ENCODE assay signal across 8 cellular contexts in the genomic region with DNA sequence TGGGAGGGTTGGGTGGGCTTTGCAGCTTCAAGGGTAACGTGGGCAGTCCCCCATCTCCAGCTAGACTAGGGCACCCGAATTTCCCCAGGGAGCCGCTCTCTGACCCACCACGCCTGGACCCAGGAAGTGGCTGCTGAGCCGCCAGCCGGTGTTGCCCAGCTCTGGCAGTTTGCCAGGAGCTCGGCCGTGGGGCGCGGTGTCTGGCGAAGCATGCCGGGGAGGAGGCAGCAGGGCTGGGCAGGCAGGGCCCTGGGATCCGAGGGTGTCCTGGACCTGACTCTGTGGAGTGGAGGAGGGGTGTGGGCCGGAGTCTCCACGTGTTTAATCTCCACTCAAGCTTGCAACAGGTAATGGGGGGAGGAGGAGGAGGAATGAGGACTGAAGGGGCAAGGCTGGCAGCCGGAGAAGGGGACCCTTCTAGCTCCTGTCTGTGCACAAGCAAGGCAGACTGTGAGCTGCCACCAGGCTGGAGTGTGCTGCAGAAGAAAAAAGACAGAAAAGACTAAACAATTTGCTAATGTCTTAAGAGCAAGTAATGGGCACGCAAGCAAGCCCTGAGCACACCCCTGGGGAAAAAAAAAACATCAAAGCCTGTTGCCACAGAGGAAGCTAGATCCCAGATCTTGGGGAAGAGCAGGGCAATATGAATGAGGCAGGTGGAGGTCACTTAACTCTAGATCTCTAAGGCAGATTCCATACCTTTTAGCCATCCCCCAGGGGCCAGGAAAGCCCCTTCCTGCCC. TPM values are rescaled to one million over a fixed set of nuclear protein-coding genes. Genes with fewer than 3 reads are reported as not detected.
A peak's percentile ranks its signal among the peaks of the same experiment; 100 is the strongest.
DNase-seq lines count a peak whose midpoint lies in the region; ATAC-seq and TF ChIP-seq lines count a peak whose summit lies in the region.

No MANE protein-coding gene starts in this region.

- no peaks in the 10 kb centered on the region for H4K20me1 ChIP-seq in Karpas-422 (ENCODE audit: insufficient read depth, low read depth, low read length)

- no peaks in the 10 kb centered on the region for H3K9me2 ChIP-seq in Karpas-422 (replicated peaks; ENCODE audit: insufficient read depth, low read length)

- H3K27me3 ChIP-seq in Karpas-422 (ENCODE audit: low read length) (no peaks in the 10 kb centered on the region), gastroesophageal sphincter (no peaks in the 10 kb centered on the region)

- H3K9ac ChIP-seq in Karpas-422 (ENCODE audit: low read length): peak overlapping the region; percentile 37; the same call in 1 of the 2 replicates

- 0 out of 2 replicates have a peak overlapping the region, but pooled peaks have one; percentile 50 for H2AFZ ChIP-seq in Karpas-422 (ENCODE audit: low read length)

- intact Hi-C loops in posterior cingulate gyrus (cut with DNase I): no loop called here

- H3K27ac ChIP-seq in Karpas-422 (ENCODE audit: low read length): no peak overlapping the region
- peak overlapping the region; percentile 52 to 90 (median 84) for H3K27ac ChIP-seq in gastroesophageal sphincter

- DNase-seq in COLO668 (lab: John Stamatoyannopoulos, UW; ENCODE audit: unreplicated experiment): peak; percentile 85
- DNase-seq in Karpas-422: peak; percentile 58
- peak; percentile 14 for DNase-seq in activated T-cell treated with anti-CD3 and anti-CD28 coated beads for 4 hours
- DNase-seq in posterior cingulate gyrus: peak in 8 of 10 donors; percentile 2 to 87 (median 28)
- no peak for DNase-seq in Ammon's horn (ENCODE audit: low spot score)

- TF ChIP-seq POLR2A in gastroesophageal sphincter (IDR thresholded peaks at IDR 0.05): no peak

- ATAC-seq in gastroesophageal sphincter (peak; percentile 17), HG03159 (IDR thresholded peaks at IDR 0.05; ENCODE audit: unreplicated experiment) (no peak), GM19023 (IDR thresholded peaks at IDR 0.05; ENCODE audit: unreplicated experiment) (no peak)

- H3K79me2 ChIP-seq in Karpas-422 (ENCODE audit: low read length): no peaks in the 10 kb centered on the region

- peak overlapping the region; percentile 62 for H3K4me2 ChIP-seq in Karpas-422 (ENCODE audit: low read depth, low read length, poor library complexity, severe bottlenecking)

- H3K36me3 ChIP-seq in Karpas-422 (ENCODE audit: insufficient read depth, low read length) (no peaks in the 10 kb centered on the region), gastroesophageal sphincter (peaks cover 0 to 27% of the 10 kb centered on the region in 2 donors)

- H3K4me1 ChIP-seq in Karpas-422 (ENCODE audit: low read length) (peaks cover 30% of the 10 kb centered on the region), gastroesophageal sphincter (peaks cover 0 to 22% (median 5%) of the 10 kb centered on the region in 3 donors)

- H3K4me3 ChIP-seq in Karpas-422 (ENCODE audit: low read length): peak overlapping the region; percentile 58; the same call in 1 of the 2 replicates
- peak overlapping the region; percentile 61 to 69 for H3K4me3 ChIP-seq in gastroesophageal sphincter

- no peak for TF ChIP-seq CTCF in gastroesophageal sphincter (IDR thresholded peaks at IDR 0.05)

- 0 to 22% methylated on average over 1 to 4 of the region's 17 CpGs for WGBS in gastroesophageal sphincter (ENCODE audit: low coverage in 1 of 2), 2 donors

- H3K9me3 ChIP-seq in Karpas-422 (ENCODE audit: low read length): no peaks in the 10 kb centered on the region
- no peaks in the 10 kb centered on the region for H3K9me3 ChIP-seq in gastroesophageal sphincter

- TF ChIP-seq EP300 in gastroesophageal sphincter (IDR thresholded peaks at IDR 0.05): no peak

RNA-seq across cellular contexts. Expression of a gene that starts 2.4 kb away (rescaled TPM):
- 5.4 and 6.3 TPM in 2 replicates for total RNA-seq in Karpas-422 (2014; rRNA removed; shearing (Covaris generic); ENCODE audit: low replicate concordance)
- total RNA-seq in gastroesophageal sphincter: 10 to 100 TPM; 15.4 to 24.1 (median 17.7) TPM
